ENCODE assay signal across 11 cellular contexts in genomic region chr15:41501961-41502786, GRCh38. TPM values are rescaled to one million over a fixed set of nuclear protein-coding genes. Genes with fewer than 3 reads are reported as not detected.
A peak's percentile ranks its signal among the peaks of the same experiment; 100 is the strongest.
DNase-seq lines count a peak whose midpoint lies in the region; ATAC-seq and TF ChIP-seq lines count a peak whose summit lies in the region.
"Had no signal": no experiment of that assay in that cellular context is flagged by ENCODE, and none has a peak within 500 bp of the region (broad histone marks: within the 10 kb centered on the region; RNA-seq: fewer than 3 reads in every experiment).

No MANE protein-coding gene starts in this region.

- no peaks in the 10 kb centered on the region for H3K9me3 ChIP-seq in thoracic aorta

- peak; percentile 51 for DNase-seq in activated T-cell treated with anti-CD3 and anti-CD28 coated beads, Interleukin-2, amount 50 U/mL, for 1 hour
- DNase-seq in activated T-cell treated with anti-CD3 and anti-CD28 coated beads for 4 hours (no peak), left kidney (ENCODE audit: low read depth, low spot score) (peak; percentile 25), thoracic aorta (ENCODE audit: low spot score) (no peak), C1 segment of cervical spinal cord (lab: John Stamatoyannopoulos, UW) (no peak), cortex of kidney (lab: John Stamatoyannopoulos, UW) (no peak)
- peak; percentile 67 for DNase-seq in activated naive CD4-positive, alpha-beta T cell treated with anti-CD3 and anti-CD28 coated beads, Interleukin-2, amount 10 ng/mL, durations not matched to agents 7 days and 5 days
- DNase-seq: HFFc6 had no signal

- no peak for TF ChIP-seq CTCF in thoracic aorta (IDR thresholded peaks at IDR 0.05)

- H3K27me3 Mint-ChIP-seq in activated naive CD4-positive, alpha-beta T cell treated with anti-CD3 and anti-CD28 coated beads, Interleukin-2, amount 10 ng/mL, durations not matched to agents 7 days and 5 days = peaks cover 100% of the 10 kb centered on the region

- no peaks in the 10 kb centered on the region for H3K9me3 Mint-ChIP-seq in activated naive CD4-positive, alpha-beta T cell treated with anti-CD3 and anti-CD28 coated beads, Interleukin-2, amount 10 ng/mL, durations not matched to agents 7 days and 5 days
- H3K9me3 Mint-ChIP-seq: HFFc6 had no signal

- ATAC-seq in thoracic aorta (ENCODE audit: insufficient number of reproducible peaks, low FRiP score, low read depth) (no peak), GM18909 (IDR thresholded peaks at IDR 0.05; ENCODE audit: poor library complexity, unreplicated experiment) (no peak)

- no peaks in the 10 kb centered on the region for H3K36me3 Mint-ChIP-seq in activated naive CD4-positive, alpha-beta T cell treated with anti-CD3 and anti-CD28 coated beads, Interleukin-2, amount 10 ng/mL, durations not matched to agents 7 days and 5 days

- CTCF ChIA-PET in activated naive CD4-positive, alpha-beta T cell treated with anti-CD3 and anti-CD28 coated beads, Interleukin-2, amount 10 ng/mL, durations not matched to agents 7 days and 5 days (lab: Charles Lee) = interaction anchor here (0.7 to 0.8 kb wide), 2 partner anchors 8 to 36 kb away, joined by 3 to 4 read pairs; no protein-coding TSS in a partner anchor

- no peak overlapping the region for H3K27ac Mint-ChIP-seq in activated naive CD4-positive, alpha-beta T cell treated with anti-CD3 and anti-CD28 coated beads, Interleukin-2, amount 10 ng/mL, durations not matched to agents 7 days and 5 days
- H3K27ac Mint-ChIP-seq: HFFc6 had no signal

- no peaks in the 10 kb centered on the region for H3K27me3 ChIP-seq in thoracic aorta (replicated peaks; ENCODE audit: insufficient read depth)

- H3K4me3 ChIP-seq in thoracic aorta = peak overlapping the region; percentile 62

- no peaks in the 10 kb centered on the region for H3K36me3 ChIP-seq in thoracic aorta

- peaks cover 26% of the 10 kb centered on the region for H3K4me1 Mint-ChIP-seq in activated naive CD4-positive, alpha-beta T cell treated with anti-CD3 and anti-CD28 coated beads, Interleukin-2, amount 10 ng/mL, durations not matched to agents 7 days and 5 days

- peaks cover 14 to 15% of the 10 kb centered on the region in 2 donors for H3K4me1 ChIP-seq in thoracic aorta (ENCODE audit: control insufficient read depth in 1 of 2, low read depth in 2 of 2)

- no peak overlapping the region for H3K27ac ChIP-seq in thoracic aorta
- H3K27ac ChIP-seq: epithelial cell of prostate had no signal

- H3K4me3 Mint-ChIP-seq in activated naive CD4-positive, alpha-beta T cell treated with anti-CD3 and anti-CD28 coated beads, Interleukin-2, amount 10 ng/mL, durations not matched to agents 7 days and 5 days = peak overlapping the region; percentile 62
- H3K4me3 Mint-ChIP-seq: HFFc6 had no signal

RNA-seq across cellular contexts. Expression of gene ITPKA, which starts 8.5 kb away (rescaled TPM):
- 1 to 10 TPM in 1 of 2 donors, not detected in 1; 4.4 TPM for total RNA-seq in thoracic aorta

RNA-seq across cellular contexts. Expression of gene LTK, which starts 11.5 kb away (rescaled TPM):
- under 1 TPM; 0.35 to 0.81 TPM for total RNA-seq in thoracic aorta
- total RNA-seq: SK-MEL-5 had no signal

RNA-seq across cellular contexts. Expression of gene RPAP1, which starts 41.9 kb away (rescaled TPM):
- 10 to 100 TPM; 14.7 to 19.2 TPM for total RNA-seq in thoracic aorta

RNA-seq across cellular contexts. Expression of gene TYRO3, which starts 56.8 kb away (rescaled TPM):
- total RNA-seq in thoracic aorta = 1 to 10 TPM; 5.4 to 8.8 TPM

Comparison
In these comparisons a context has a peak if more than half of its experiments do, and no peak if none do; other contexts are left out.
1. DNase-seq: peak in activated T-cell treated with anti-CD3 and anti-CD28 coated beads, Interleukin-2, amount 50 U/mL, for 1 hour (single experiment), activated naive CD4-positive, alpha-beta T cell treated with anti-CD3 and anti-CD28 coated beads, Interleukin-2, amount 10 ng/mL, durations not matched to agents 7 days and 5 days (single experiment) and left kidney (single experiment); none in activated T-cell treated with anti-CD3 and anti-CD28 coated beads for 4 hours (single experiment), thoracic aorta (single experiment), C1 segment of cervical spinal cord (0 of 14) and cortex of kidney (single experiment).